In the genomic region with DNA sequence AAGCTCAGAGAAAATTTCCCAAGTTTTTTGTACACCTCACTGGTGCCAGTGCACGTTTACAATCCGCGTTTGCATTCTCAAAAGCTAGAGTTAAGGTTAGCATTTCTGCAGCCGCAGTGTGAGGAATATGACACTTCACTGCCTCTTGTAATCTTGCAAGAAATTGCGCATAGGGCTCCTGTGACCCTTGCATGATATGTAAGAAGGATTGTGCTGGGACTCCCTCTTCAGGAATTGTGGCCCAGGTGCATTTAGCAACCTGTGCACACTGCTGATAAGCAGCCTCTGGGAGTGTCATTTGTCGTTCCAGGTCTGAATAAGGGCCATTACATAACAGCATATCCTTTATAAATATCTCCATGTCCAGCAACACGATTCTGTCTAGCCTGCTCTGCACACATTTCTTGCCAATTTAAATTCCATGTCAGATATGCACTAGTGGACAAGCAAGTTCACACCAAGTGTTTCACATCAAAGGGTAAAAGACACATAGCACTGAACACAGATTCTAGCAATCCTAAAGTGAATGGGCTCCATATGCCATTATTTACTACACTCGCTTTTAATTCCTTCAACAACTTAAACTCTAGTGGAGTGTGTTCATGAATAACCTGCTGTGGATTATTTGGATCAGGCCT, we compare ENCODE assay signal across 9 cellular contexts.
A peak's percentile ranks its signal among the peaks of the same experiment; 100 is the strongest.
DNase-seq lines count a peak whose midpoint lies in the region; ATAC-seq, FAIRE-seq and TF ChIP-seq lines count a peak whose summit lies in the region.
"Had no signal": no experiment of that assay in that cellular context is flagged by ENCODE, and none has a peak within 500 bp of the region (broad histone marks: within the 10 kb centered on the region; RNA-seq: fewer than 3 reads in every experiment).

No MANE protein-coding gene starts in this region.

- no peak overlapping the region for H3K27ac ChIP-seq in HEK293 (ENCODE audit: extremely low read depth, low read depth, low read length)
- H3K27ac ChIP-seq: SJSA1 had no signal

- no peaks in the 10 kb centered on the region for H3K9me3 ChIP-seq in HEK293 (ENCODE audit: control insufficient read depth, insufficient read depth, low read depth, low read length)
- H3K9me3 ChIP-seq: SJSA1 had no signal

- TF ChIP-seq CTCF in HEK293 (tag by site-specific recombination; IDR thresholded peaks at IDR 0.05): peak; percentile 64

- no peak overlapping the region for H3K4me3 ChIP-seq in HEK293 (ENCODE audit: low read depth, low read length)
- H3K4me3 ChIP-seq: SJSA1 had no signal

- CTCF ChIA-PET in HEK293 (lab: Yijun Ruan, JAX): interaction anchor here (0.7 to 8.9 kb wide), 11 partner anchors 18 to 155 kb away, joined by 3 to 102 read pairs (median 4); partner anchors contain the start of genes BEST1, FTH1 and RAB3IL1

- in situ Hi-C loops in Caki2 (cut with HindIII; ENCODE audit: low pct_unique_long_range_greater_than_20kb, low sequenced_read_pairs): no loop called here

- POLR2A ChIA-PET in HEK293 (lab: Yijun Ruan, JAX): no interaction called here

- H3K4me1 ChIP-seq in HEK293 (ENCODE audit: control insufficient read depth, insufficient read depth, low read length): no peaks in the 10 kb centered on the region
- H3K4me1 ChIP-seq: SJSA1 had no signal

- peak; percentile 73 for DNase-seq in Caki2 (ENCODE audit: low read depth)
- peak; percentile 49 for DNase-seq in SK-N-DZ (ENCODE audit: low spot score)
- no peak for DNase-seq in left lobe of liver (ENCODE audit: low spot score)
- no peak for DNase-seq in H54 (ENCODE audit: insufficient read length, low spot score)
- DNase-seq in GM12892 (ENCODE audit: insufficient read length): no peak

- H3K36me3 ChIP-seq in HEK293 (ENCODE audit: control insufficient read depth in 2 of 2, insufficient read depth in 1 of 2, low read length in 2 of 2): no peaks in the 10 kb centered on the region
- H3K36me3 ChIP-seq: SJSA1 had no signal

- ATAC-seq in left lobe of liver (peak; percentile 67), HG03565 (IDR thresholded peaks at IDR 0.05; ENCODE audit: unreplicated experiment) (no peak), HG02973 (IDR thresholded peaks at IDR 0.05; ENCODE audit: unreplicated experiment) (no peak)

- FAIRE-seq in H54 (lab: Jason Lieb, UNC): no peak
- no peak for FAIRE-seq in GM12892 (lab: Jason Lieb, UNC)

- TF ChIP-seq POLR2A in H54 (IDR thresholded peaks at IDR 0.05; ENCODE audit: low read depth, low read length) (no peak), GM12892 (IDR thresholded peaks at IDR 0.05; ENCODE audit: low read depth, low read length) (no peak)

TF ChIP-seq in HEK293, 187 proteins besides CTCF, POLR2A, EP300 and RAD21:
- TF ChIP-seq, protein P1, sequence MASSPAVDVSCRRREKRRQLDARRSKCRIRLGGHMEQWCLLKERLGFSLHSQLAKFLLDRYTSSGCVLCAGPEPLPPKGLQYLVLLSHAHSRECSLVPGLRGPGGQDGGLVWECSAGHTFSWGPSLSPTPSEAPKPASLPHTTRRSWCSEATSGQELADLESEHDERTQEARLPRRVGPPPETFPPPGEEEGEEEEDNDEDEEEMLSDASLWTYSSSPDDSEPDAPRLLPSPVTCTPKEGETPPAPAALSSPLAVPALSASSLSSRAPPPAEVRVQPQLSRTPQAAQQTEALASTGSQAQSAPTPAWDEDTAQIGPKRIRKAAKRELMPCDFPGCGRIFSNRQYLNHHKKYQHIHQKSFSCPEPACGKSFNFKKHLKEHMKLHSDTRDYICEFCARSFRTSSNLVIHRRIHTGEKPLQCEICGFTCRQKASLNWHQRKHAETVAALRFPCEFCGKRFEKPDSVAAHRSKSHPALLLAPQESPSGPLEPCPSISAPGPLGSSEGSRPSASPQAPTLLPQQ (tag by site-specific recombination; IDR thresholded peaks at IDR 0.05): peak; percentile 27; the same call in 1 of the 2 replicates
- peak; percentile 88 for TF ChIP-seq ZBTB44 (tag by site-specific recombination; IDR thresholded peaks at IDR 0.05)
- TF ChIP-seq ZNF654 (tag by site-specific recombination; IDR thresholded peaks at IDR 0.05; ENCODE audit: low read depth): peak; percentile 79
- TF ChIP-seq FEZF1 (tag by site-specific recombination; IDR thresholded peaks at IDR 0.05): 0 out of 2 replicates have a peak, but pooled peaks have one; percentile 10
- no peak for TF ChIP-seq SP7 (tag by site-specific recombination; IDR thresholded peaks at IDR 0.05)
- peak; percentile 62; the same call in 1 of the 2 replicates for TF ChIP-seq SCRT2 (tag by site-specific recombination; IDR thresholded peaks at IDR 0.05)
- TF ChIP-seq, protein P2, sequence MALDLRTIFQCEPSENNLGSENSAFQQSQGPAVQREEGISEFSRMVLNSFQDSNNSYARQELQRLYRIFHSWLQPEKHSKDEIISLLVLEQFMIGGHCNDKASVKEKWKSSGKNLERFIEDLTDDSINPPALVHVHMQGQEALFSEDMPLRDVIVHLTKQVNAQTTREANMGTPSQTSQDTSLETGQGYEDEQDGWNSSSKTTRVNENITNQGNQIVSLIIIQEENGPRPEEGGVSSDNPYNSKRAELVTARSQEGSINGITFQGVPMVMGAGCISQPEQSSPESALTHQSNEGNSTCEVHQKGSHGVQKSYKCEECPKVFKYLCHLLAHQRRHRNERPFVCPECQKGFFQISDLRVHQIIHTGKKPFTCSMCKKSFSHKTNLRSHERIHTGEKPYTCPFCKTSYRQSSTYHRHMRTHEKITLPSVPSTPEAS (tag by site-specific recombination; IDR thresholded peaks at IDR 0.05): no peak
- TF ChIP-seq, protein P3, sequence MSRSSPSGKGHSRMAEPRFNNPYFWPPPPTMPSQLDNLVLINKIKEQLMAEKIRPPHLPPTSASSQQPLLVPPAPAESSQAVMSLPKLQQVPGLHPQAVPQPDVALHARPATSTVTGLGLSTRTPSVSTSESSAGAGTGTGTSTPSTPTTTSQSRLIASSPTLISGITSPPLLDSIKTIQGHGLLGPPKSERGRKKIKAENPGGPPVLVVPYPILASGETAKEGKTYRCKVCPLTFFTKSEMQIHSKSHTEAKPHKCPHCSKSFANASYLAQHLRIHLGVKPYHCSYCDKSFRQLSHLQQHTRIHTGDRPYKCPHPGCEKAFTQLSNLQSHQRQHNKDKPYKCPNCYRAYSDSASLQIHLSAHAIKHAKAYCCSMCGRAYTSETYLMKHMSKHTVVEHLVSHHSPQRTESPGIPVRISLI (tag by site-specific recombination; IDR thresholded peaks at IDR 0.05): no peak

Comparison
In these comparisons a context has a peak if more than half of its experiments do, and no peak if none do; other contexts are left out.
1. DNase-seq: peak in Caki2 (single experiment) and SK-N-DZ (single experiment); none in left lobe of liver (single experiment), H54 (single experiment) and GM12892 (single experiment).